In the genomic region with DNA sequence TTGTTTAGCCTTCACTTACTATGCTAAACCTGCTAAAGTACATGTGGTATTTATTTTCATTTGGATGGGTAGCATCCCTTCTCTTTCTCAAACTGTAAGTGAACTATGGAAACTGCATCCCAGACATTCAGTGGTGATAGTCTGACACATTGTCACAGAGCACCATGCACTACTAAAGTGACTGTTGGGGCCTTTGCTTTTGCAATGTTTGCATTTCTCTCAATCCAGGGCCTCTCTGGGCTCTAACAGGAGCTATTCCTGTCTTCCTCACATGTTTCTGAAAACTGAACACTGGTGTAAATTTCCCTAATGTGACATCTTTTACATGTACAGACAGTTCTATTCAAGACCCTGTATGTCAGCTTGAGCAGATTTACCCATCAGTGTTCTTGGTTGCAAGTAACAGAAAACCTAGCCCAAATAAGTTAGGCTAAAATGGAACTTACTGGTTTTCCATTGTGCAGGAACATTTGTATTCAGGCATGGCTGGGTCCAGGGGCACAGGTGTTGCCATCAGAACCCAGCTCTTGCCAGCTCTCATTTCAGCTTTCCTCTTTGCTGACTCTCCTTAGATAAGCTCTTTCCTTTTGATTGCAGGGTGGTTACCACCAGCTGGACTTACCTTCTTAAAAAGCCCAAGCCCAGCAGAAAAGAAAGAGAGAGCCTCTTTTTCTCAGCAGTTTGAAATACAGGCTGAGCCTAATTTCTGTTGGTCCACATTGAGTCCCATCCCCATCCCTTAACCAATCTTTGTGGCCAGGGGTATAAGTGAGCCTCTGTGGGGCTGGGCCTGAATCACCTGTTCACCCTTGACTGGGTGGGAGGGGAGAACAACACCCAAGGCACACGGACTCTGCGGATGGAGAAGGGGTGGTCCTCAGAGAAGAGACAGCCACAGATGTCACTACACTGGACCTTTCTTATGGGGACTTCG, we compare ENCODE assay signal across 16 cellular contexts.
"Had no signal": no experiment of that assay in that cellular context is flagged by ENCODE, and none has a peak within 500 bp of the region (broad histone marks: within the 10 kb centered on the region; RNA-seq: fewer than 3 reads in every experiment).

No MANE protein-coding gene starts in this region.

- H3K27me3 ChIP-seq: dorsolateral prefrontal cortex, neutrophil, sigmoid colon, uterus had no signal

- ATAC-seq: esophagus mucosa; left cardiac atrium; naive thymus-derived CD4-positive, alpha-beta T cell had no signal

- H3K9me3 ChIP-seq: neutrophil, sigmoid colon, uterus had no signal

- DNase-seq: cortex of kidney; dorsolateral prefrontal cortex; effector CD8-positive, alpha-beta T cell; glutamatergic neuron; immature natural killer cell; kidney; left cardiac atrium; naive thymus-derived CD4-positive, alpha-beta T cell; nephron progenitor cell; sigmoid colon; stimulated activated CD4-positive, alpha-beta T cell treated with anti-CD3 and anti-CD28 coated beads, Interleukin-2, amount 100 ng/mL, for 48 hours; stimulated activated naive CD4-positive, alpha-beta T cell treated with Interleukin-2 at 50 U/mL for 16 hours; uterus had no signal

- H3K4me3 ChIP-seq: dorsolateral prefrontal cortex, sigmoid colon, skin epidermis, uterus had no signal

- H3K27ac ChIP-seq: neutrophil, uterus had no signal

- H3K36me3 ChIP-seq: sigmoid colon, uterus had no signal

- H3K4me1 ChIP-seq: sigmoid colon, uterus had no signal
